In the genomic region with DNA sequence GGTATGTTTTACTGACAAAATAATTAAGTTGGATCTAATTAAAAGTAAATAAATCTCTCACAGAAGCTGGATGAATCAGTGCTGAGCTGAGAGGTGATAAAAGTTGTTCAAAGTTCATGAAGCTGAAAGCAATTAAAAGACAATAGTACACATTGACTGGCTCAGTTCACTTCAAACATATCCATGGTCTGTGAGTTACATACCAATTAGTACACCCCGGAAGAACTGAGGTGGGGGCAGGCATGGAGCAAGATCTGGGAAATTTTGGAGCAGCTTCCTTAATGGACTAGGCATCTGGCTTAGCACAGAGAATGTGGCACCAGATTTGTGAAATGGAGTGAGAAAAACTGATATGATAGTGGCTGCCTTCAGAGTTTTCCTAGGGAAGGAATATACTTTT, we compare ENCODE assay signal across 14 cellular contexts.
"Had no signal": no experiment of that assay in that cellular context is flagged by ENCODE, and none has a peak within 500 bp of the region (broad histone marks: within the 10 kb centered on the region; RNA-seq: fewer than 3 reads in every experiment).

No MANE protein-coding gene starts in this region.

- H3K9me3 Mint-ChIP-seq: stimulated activated effector memory CD8-positive, alpha-beta T cell treated with anti-CD3 and anti-CD28 coated beads, Interleukin-12 subunit alpha, Interleukin-12 subunit beta, amount 100 ng/mL, for 72 hours; T-helper 1 cell treated with Interleukin-12 subunit alpha and Interleukin-12 subunit beta and Interleukin-4 antibody, amounts not matched to agents 30 μg/mL and 1 μg/mL, for 36 hours had no signal

- H3K4me1 ChIP-seq: ascending aorta, lower lobe of right lung, right atrium auricular region had no signal

- H3K36me3 Mint-ChIP-seq: stimulated activated effector memory CD8-positive, alpha-beta T cell treated with anti-CD3 and anti-CD28 coated beads, Interleukin-12 subunit alpha, Interleukin-12 subunit beta, amount 100 ng/mL, for 72 hours had no signal

- H3K4me3 Mint-ChIP-seq: activated CD8-positive, alpha-beta T cell treated with anti-CD3 and anti-CD28 coated beads, Interleukin-2, amount 10 ng/mL, durations not matched to agents 7 days and 5 days; stimulated activated effector memory CD8-positive, alpha-beta T cell treated with anti-CD3 and anti-CD28 coated beads, Interleukin-12 subunit alpha, Interleukin-12 subunit beta, amount 100 ng/mL, for 72 hours; T-helper 1 cell treated with Interleukin-12 subunit alpha and Interleukin-12 subunit beta and Interleukin-4 antibody, amounts not matched to agents 30 μg/mL and 1 μg/mL, for 36 hours had no signal

- DNase-seq: activated CD4-positive, alpha-beta T cell treated with anti-CD3 and anti-CD28 coated beads for 48 hours; activated CD8-positive, alpha-beta memory T cell treated with anti-CD3 and anti-CD28 coated beads, Interleukin-2, amount 50 U/mL, for 48 hours; activated CD8-positive, alpha-beta T cell treated with anti-CD3 and anti-CD28 coated beads, Interleukin-2, amount 10 ng/mL, durations not matched to agents 7 days and 5 days; kidney; lower lobe of right lung; SK-N-SH had no signal

- ATAC-seq: activated CD8-positive, alpha-beta T cell treated with anti-CD3 and anti-CD28 coated beads, Interleukin-2, amount 10 ng/mL, durations not matched to agents 7 days and 5 days; lower lobe of right lung; stimulated activated effector memory CD8-positive, alpha-beta T cell treated with anti-CD3 and anti-CD28 coated beads, Interleukin-12 subunit alpha, Interleukin-12 subunit beta, amount 100 ng/mL, for 72 hours had no signal

- H3K27ac ChIP-seq: ascending aorta, lower lobe of right lung, right atrium auricular region had no signal

- H3K4me3 ChIP-seq: ascending aorta, lower lobe of right lung, right atrium auricular region, smooth muscle cell, tibial nerve had no signal

- H3K9me3 ChIP-seq: ascending aorta, lower lobe of right lung, SK-N-SH, tibial nerve had no signal

- FAIRE-seq: bronchial epithelial cell, frontal cortex, kidney had no signal

- H3K36me3 ChIP-seq: ascending aorta, lower lobe of right lung, right atrium auricular region, tibial nerve had no signal

- H3K27me3 ChIP-seq: ascending aorta, right atrium auricular region, tibial nerve had no signal

- H3K4me1 Mint-ChIP-seq: stimulated activated effector memory CD8-positive, alpha-beta T cell treated with anti-CD3 and anti-CD28 coated beads, Interleukin-12 subunit alpha, Interleukin-12 subunit beta, amount 100 ng/mL, for 72 hours had no signal

- H3K27ac Mint-ChIP-seq: activated CD8-positive, alpha-beta T cell treated with anti-CD3 and anti-CD28 coated beads, Interleukin-2, amount 10 ng/mL, durations not matched to agents 7 days and 5 days; stimulated activated effector memory CD8-positive, alpha-beta T cell treated with anti-CD3 and anti-CD28 coated beads, Interleukin-12 subunit alpha, Interleukin-12 subunit beta, amount 100 ng/mL, for 72 hours; T-helper 1 cell treated with Interleukin-12 subunit alpha and Interleukin-12 subunit beta and Interleukin-4 antibody, amounts not matched to agents 30 μg/mL and 1 μg/mL, for 36 hours had no signal
